7 cellular contexts compared by ENCODE assay signal in genomic region chr20:2507875-2508630, GRCh38. TPM values are rescaled to one million over a fixed set of nuclear protein-coding genes. Genes with fewer than 3 reads are reported as not detected.
DNase-seq lines count a peak whose midpoint lies in the region; ATAC-seq lines count a peak whose summit lies in the region.

No MANE protein-coding gene starts in this region.

- no peaks in the 10 kb centered on the region for H3K9me3 ChIP-seq in iPS-15b (ENCODE audit: control insufficient read depth, insufficient read depth, low read length)

- peak overlapping the region; percentile 99 for H3K4me3 Mint-ChIP-seq in activated naive CD8-positive, alpha-beta T cell treated with anti-CD3 and anti-CD28 coated beads, Interleukin-2, amount 10 ng/mL, durations not matched to agents 7 days and 5 days
- H3K4me3 Mint-ChIP-seq in stimulated activated effector memory CD8-positive, alpha-beta T cell treated with anti-CD3 and anti-CD28 coated beads, Interleukin-12 subunit alpha, Interleukin-12 subunit beta, amount 100 ng/mL, for 72 hours, result peak overlapping the region; percentile 100

- peak overlapping the region; percentile 99 for H3K27ac Mint-ChIP-seq in activated naive CD8-positive, alpha-beta T cell treated with anti-CD3 and anti-CD28 coated beads, Interleukin-2, amount 10 ng/mL, durations not matched to agents 7 days and 5 days
- H3K27ac Mint-ChIP-seq in stimulated activated effector memory CD8-positive, alpha-beta T cell treated with anti-CD3 and anti-CD28 coated beads, Interleukin-12 subunit alpha, Interleukin-12 subunit beta, amount 100 ng/mL, for 72 hours, result peak overlapping the region; percentile 99

- H3K9ac ChIP-seq in iPS-15b (ENCODE audit: low read depth, low read length), result no peak overlapping the region

- no peaks in the 10 kb centered on the region for H3K36me3 ChIP-seq in iPS-15b (ENCODE audit: control insufficient read depth, insufficient read depth, low read length)

- POLR2A ChIA-PET in activated naive CD8-positive, alpha-beta T cell treated with anti-CD3 and anti-CD28 coated beads, Interleukin-2, amount 10 ng/mL, durations not matched to agents 7 days and 5 days (lab: Charles Lee), result interaction anchor here (1.2 to 3.0 kb wide), 4 partner anchors 14 to 144 kb away, joined by 3 to 27 read pairs (median 8); partner anchors contain the start of genes NOP56 and SNRPB

- ATAC-seq in GM18909 (IDR thresholded peaks at IDR 0.05; ENCODE audit: poor library complexity, unreplicated experiment) (peak; percentile 20), HG03520 (IDR thresholded peaks at IDR 0.05; ENCODE audit: unreplicated experiment) (peak; percentile 7)
- peak; percentile 7 for ATAC-seq in activated naive CD8-positive, alpha-beta T cell treated with anti-CD3 and anti-CD28 coated beads, Interleukin-2, amount 10 ng/mL, durations not matched to agents 7 days and 5 days (ENCODE audit: low read depth)
- peak; percentile 5 for ATAC-seq in stimulated activated effector memory CD8-positive, alpha-beta T cell treated with anti-CD3 and anti-CD28 coated beads, Interleukin-12 subunit alpha, Interleukin-12 subunit beta, amount 100 ng/mL, for 72 hours

- peaks cover 52% of the 10 kb centered on the region for H3K27me3 ChIP-seq in iPS-15b (ENCODE audit: control insufficient read depth, insufficient read depth, low read length)

- no peaks in the 10 kb centered on the region for H3K4me1 ChIP-seq in iPS-15b (ENCODE audit: control insufficient read depth, insufficient read depth, low read length)

- peak overlapping the region; percentile 70 for H3K4me3 ChIP-seq in iPS-15b (ENCODE audit: low read depth, low read length)

- H3K27me3 Mint-ChIP-seq in activated naive CD8-positive, alpha-beta T cell treated with anti-CD3 and anti-CD28 coated beads, Interleukin-2, amount 10 ng/mL, durations not matched to agents 7 days and 5 days, result peaks cover 22% of the 10 kb centered on the region

- peaks cover 10% of the 10 kb centered on the region for H3K4me1 Mint-ChIP-seq in activated naive CD8-positive, alpha-beta T cell treated with anti-CD3 and anti-CD28 coated beads, Interleukin-2, amount 10 ng/mL, durations not matched to agents 7 days and 5 days
- H3K4me1 Mint-ChIP-seq in stimulated activated effector memory CD8-positive, alpha-beta T cell treated with anti-CD3 and anti-CD28 coated beads, Interleukin-12 subunit alpha, Interleukin-12 subunit beta, amount 100 ng/mL, for 72 hours, result peaks cover 18% of the 10 kb centered on the region

- no peak for DNase-seq in activated naive CD8-positive, alpha-beta T cell treated with anti-CD3 and anti-CD28 coated beads, Interleukin-2, amount 10 ng/mL, durations not matched to agents 7 days and 5 days
- no peak for DNase-seq in stimulated activated effector memory CD8-positive, alpha-beta T cell treated with anti-CD3 and anti-CD28 coated beads, Interleukin-12 subunit alpha, Interleukin-12 subunit beta, amount 100 ng/mL, for 72 hours (ENCODE audit: low spot score in 2 of 2)
- DNase-seq in GM19240 (ENCODE audit: insufficient read length, low spot score) (no peak), HuH-7 (ENCODE audit: low spot score) (no peak)

- peaks cover 10% of the 10 kb centered on the region for H3K36me3 Mint-ChIP-seq in activated naive CD8-positive, alpha-beta T cell treated with anti-CD3 and anti-CD28 coated beads, Interleukin-2, amount 10 ng/mL, durations not matched to agents 7 days and 5 days
- peaks cover 9% of the 10 kb centered on the region for H3K36me3 Mint-ChIP-seq in stimulated activated effector memory CD8-positive, alpha-beta T cell treated with anti-CD3 and anti-CD28 coated beads, Interleukin-12 subunit alpha, Interleukin-12 subunit beta, amount 100 ng/mL, for 72 hours

- H3K9me3 Mint-ChIP-seq in activated naive CD8-positive, alpha-beta T cell treated with anti-CD3 and anti-CD28 coated beads, Interleukin-2, amount 10 ng/mL, durations not matched to agents 7 days and 5 days, result no peaks in the 10 kb centered on the region
- H3K9me3 Mint-ChIP-seq in stimulated activated effector memory CD8-positive, alpha-beta T cell treated with anti-CD3 and anti-CD28 coated beads, Interleukin-12 subunit alpha, Interleukin-12 subunit beta, amount 100 ng/mL, for 72 hours, result no peaks in the 10 kb centered on the region

RNA-seq across cellular contexts. Expression of gene ZNF343, which starts 0.7 kb away (rescaled TPM):
- 10 to 100 TPM; 10.4 to 12.0 TPM for total RNA-seq in activated naive CD8-positive, alpha-beta T cell treated with anti-CD3 and anti-CD28 coated beads, Interleukin-2, amount 10 ng/mL, durations not matched to agents 7 days and 5 days

RNA-seq across cellular contexts. Expression of gene TMC2, which starts 28.3 kb away (rescaled TPM):
- not detected for total RNA-seq in activated naive CD8-positive, alpha-beta T cell treated with anti-CD3 and anti-CD28 coated beads, Interleukin-2, amount 10 ng/mL, durations not matched to agents 7 days and 5 days

RNA-seq across cellular contexts. Expression of gene SNRPB, which starts 37.5 kb away (rescaled TPM):
- total RNA-seq in activated naive CD8-positive, alpha-beta T cell treated with anti-CD3 and anti-CD28 coated beads, Interleukin-2, amount 10 ng/mL, durations not matched to agents 7 days and 5 days, result 100 to 1,000 TPM; 232 to 235 TPM
